Comparison of ENCODE assay signal across 22 cellular contexts in the genomic region with DNA sequence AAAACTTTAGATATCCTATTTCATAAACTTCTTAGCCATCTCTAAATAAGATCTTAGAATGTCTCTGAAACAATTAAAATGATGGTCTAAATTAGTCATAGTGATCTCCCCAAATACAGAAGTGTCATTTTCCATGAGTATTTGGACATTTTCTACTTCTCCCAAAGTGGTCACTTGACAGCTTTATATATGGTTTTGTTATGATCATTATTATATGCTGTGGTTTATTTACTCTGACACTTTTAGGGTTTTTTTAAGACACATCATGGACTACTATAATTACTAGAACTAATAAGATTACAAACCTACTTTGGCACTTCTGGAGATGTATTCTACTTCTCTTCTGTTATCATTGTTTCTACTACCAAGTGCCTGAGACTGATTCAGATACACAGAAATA.
"Had no signal": no experiment of that assay in that cellular context is flagged by ENCODE, and none has a peak within 500 bp of the region (broad histone marks: within the 10 kb centered on the region; RNA-seq: fewer than 3 reads in every experiment).

No MANE protein-coding gene starts in this region.

- H3K27ac ChIP-seq: brain microvascular endothelial cell, cardiac muscle cell, SK-N-MC, WERI-Rb-1 had no signal

- H3K27me3 ChIP-seq: brain microvascular endothelial cell, cardiac muscle cell, MG63 had no signal

- H3K9me3 Mint-ChIP-seq: activated CD4-positive, alpha-beta memory T cell treated with anti-CD3 and anti-CD28 coated beads, Interleukin-2, amount 10 ng/mL, durations not matched to agents 7 days and 5 days; activated naive CD4-positive, alpha-beta T cell treated with anti-CD3 and anti-CD28 coated beads for 36 hours; activated naive CD8-positive, alpha-beta T cell treated with anti-CD3 and anti-CD28 coated beads for 36 hours; activated T-helper 17 cell treated with anti-CD3 and anti-CD28 coated beads, Interleukin-2, amount 50 U/mL, for 72 hours had no signal

- ATAC-seq: activated CD4-positive, alpha-beta T cell treated with anti-CD3 and anti-CD28 coated beads for 36 hours; activated T-helper 17 cell treated with anti-CD3 and anti-CD28 coated beads, Interleukin-2, amount 50 U/mL, for 72 hours had no signal

- H3K4me3 Mint-ChIP-seq: activated CD4-positive, alpha-beta memory T cell treated with anti-CD3 and anti-CD28 coated beads, Interleukin-2, amount 10 ng/mL, durations not matched to agents 7 days and 5 days; activated CD4-positive, alpha-beta T cell treated with anti-CD3 and anti-CD28 coated beads for 36 hours; activated naive CD4-positive, alpha-beta T cell treated with anti-CD3 and anti-CD28 coated beads for 36 hours; activated naive CD8-positive, alpha-beta T cell treated with anti-CD3 and anti-CD28 coated beads for 36 hours; activated T-helper 17 cell treated with anti-CD3 and anti-CD28 coated beads, Interleukin-2, amount 50 U/mL, for 72 hours had no signal

- H3K27ac Mint-ChIP-seq: activated CD4-positive, alpha-beta memory T cell treated with anti-CD3 and anti-CD28 coated beads, Interleukin-2, amount 10 ng/mL, durations not matched to agents 7 days and 5 days; activated CD4-positive, alpha-beta T cell treated with anti-CD3 and anti-CD28 coated beads for 36 hours; activated naive CD4-positive, alpha-beta T cell treated with anti-CD3 and anti-CD28 coated beads for 36 hours; activated naive CD8-positive, alpha-beta T cell treated with anti-CD3 and anti-CD28 coated beads for 36 hours; activated T-helper 17 cell treated with anti-CD3 and anti-CD28 coated beads, Interleukin-2, amount 50 U/mL, for 72 hours had no signal

- DNase-seq: activated CD4-positive, alpha-beta memory T cell treated with anti-CD3 and anti-CD28 coated beads, Interleukin-2, amount 10 ng/mL, durations not matched to agents 7 days and 5 days; activated CD4-positive, alpha-beta T cell treated with anti-CD3 and anti-CD28 coated beads for 36 hours; activated CD4-positive, alpha-beta T cell treated with anti-CD3 and anti-CD28 coated beads, Interleukin-2, amount 50 U/mL, for 1 hour; activated gamma-delta T cell; activated naive CD4-positive, alpha-beta T cell treated with anti-CD3 and anti-CD28 coated beads for 36 hours; activated naive CD8-positive, alpha-beta T cell treated with anti-CD3 and anti-CD28 coated beads for 36 hours; activated T-cell treated with anti-CD3 and anti-CD28 coated beads for 4 hours; activated T-cell treated with anti-CD3 and anti-CD28 coated beads, Interleukin-2, amount 50 U/mL, for 48 hours; brain microvascular endothelial cell; MG63; NCI-H1092; NCI-H1417; NCI-H2029 treated with DMSO at 0.1 percent for 48 hours; NCI-H345; NCI-H510A; NCI-H526 treated with DMSO at 0.1 percent for 48 hours; NCI-H82; T-helper 1 cell; WERI-Rb-1 had no signal

- H3K27me3 Mint-ChIP-seq: activated CD4-positive, alpha-beta memory T cell treated with anti-CD3 and anti-CD28 coated beads, Interleukin-2, amount 10 ng/mL, durations not matched to agents 7 days and 5 days; activated CD4-positive, alpha-beta T cell treated with anti-CD3 and anti-CD28 coated beads for 36 hours; activated naive CD8-positive, alpha-beta T cell treated with anti-CD3 and anti-CD28 coated beads for 36 hours; activated T-helper 17 cell treated with anti-CD3 and anti-CD28 coated beads, Interleukin-2, amount 50 U/mL, for 72 hours had no signal

- H3K4me3 ChIP-seq: cardiac muscle cell, MG63, SK-N-MC had no signal

- H3K4me1 Mint-ChIP-seq: activated CD4-positive, alpha-beta memory T cell treated with anti-CD3 and anti-CD28 coated beads, Interleukin-2, amount 10 ng/mL, durations not matched to agents 7 days and 5 days; activated CD4-positive, alpha-beta T cell treated with anti-CD3 and anti-CD28 coated beads for 36 hours; activated naive CD8-positive, alpha-beta T cell treated with anti-CD3 and anti-CD28 coated beads for 36 hours; activated T-helper 17 cell treated with anti-CD3 and anti-CD28 coated beads, Interleukin-2, amount 50 U/mL, for 72 hours had no signal
